In the genomic region with DNA sequence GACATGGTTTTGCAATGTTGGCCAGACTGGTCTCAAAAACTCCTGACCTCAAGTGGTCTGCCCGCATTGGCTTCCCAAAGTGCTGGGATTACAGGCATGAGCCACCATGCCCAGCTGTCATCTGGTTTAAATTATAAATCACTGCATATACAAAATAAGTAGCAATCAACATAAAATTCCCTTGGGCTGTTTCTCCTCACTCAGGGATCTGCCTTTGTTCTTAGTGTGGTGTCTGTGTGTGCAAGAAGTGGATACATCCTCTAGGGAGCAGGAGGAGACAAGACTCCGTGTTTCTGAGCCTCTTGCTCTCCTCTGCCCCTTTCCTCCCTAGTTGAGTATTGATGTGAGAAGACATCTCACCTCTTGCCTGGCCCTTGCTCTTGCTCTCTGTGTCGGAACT, we compare ENCODE assay signal across 14 cellular contexts.
DNase-seq lines count a peak whose midpoint lies in the region; ATAC-seq and TF ChIP-seq lines count a peak whose summit lies in the region.
"Had no signal": no experiment of that assay in that cellular context is flagged by ENCODE, and none has a peak within 500 bp of the region (broad histone marks: within the 10 kb centered on the region; RNA-seq: fewer than 3 reads in every experiment).

No MANE protein-coding gene starts in this region.

- no peak for ATAC-seq in GM19035 (IDR thresholded peaks at IDR 0.05; ENCODE audit: unreplicated experiment)
- ATAC-seq: activated naive CD8-positive, alpha-beta T cell treated with anti-CD3 and anti-CD28 coated beads, Interleukin-2, amount 50 U/mL, for 24 hours had no signal

- H3K9me3 ChIP-seq in HEK293 (ENCODE audit: control insufficient read depth, insufficient read depth, low read depth, low read length) (no peaks in the 10 kb centered on the region), WERI-Rb-1 (ENCODE audit: severe bottlenecking) (no peaks in the 10 kb centered on the region)
- H3K9me3 ChIP-seq: HAP-1, prostate gland had no signal

- POLR2A ChIA-PET in HEK293 (lab: Yijun Ruan, JAX), result interaction anchor here (1.4 kb wide), 1 partner anchor 155 kb away, joined by 4 read pairs; a partner anchor contains a TSS

- H3K36me3 ChIP-seq in HEK293 (ENCODE audit: control insufficient read depth in 2 of 2, insufficient read depth in 1 of 2, low read length in 2 of 2), result no peaks in the 10 kb centered on the region
- H3K36me3 ChIP-seq in WERI-Rb-1, result no peaks in the 10 kb centered on the region
- H3K36me3 ChIP-seq: HAP-1, left ventricle myocardium inferior, prostate gland had no signal

- intact Hi-C loops in posterior vena cava (cut with DNase I), result loop anchor here in 1 of 2 donors (5.0 kb wide), 1 partner anchor 154 kb away; no protein-coding TSS in a partner anchor

- peak; percentile 36 for DNase-seq in D341Med (ENCODE audit: low spot score)
- DNase-seq in WERI-Rb-1, result peak; percentile 55
- peak; percentile 63 for DNase-seq in islet precursor cell
- DNase-seq in SIG-M5 (lab: John Stamatoyannopoulos, UW), result no peak
- DNase-seq in posterior vena cava (ENCODE audit: low spot score), result no peak
- no peak for DNase-seq in activated naive CD4-positive, alpha-beta T cell treated with Interleukin-2 at 50 U/mL for 16 hours
- DNase-seq: activated CD4-positive, alpha-beta T cell treated with anti-CD3 and anti-CD28 coated beads, Interleukin-2, amount 50 U/mL, for 4 hours; activated naive CD8-positive, alpha-beta T cell treated with anti-CD3 and anti-CD28 coated beads, Interleukin-2, amount 50 U/mL, for 24 hours; erythroblast; left ventricle myocardium inferior had no signal

- peaks cover 23% of the 10 kb centered on the region for H3K4me1 ChIP-seq in HEK293 (ENCODE audit: control insufficient read depth, insufficient read depth, low read length)
- H3K4me1 ChIP-seq: HAP-1, prostate gland had no signal

- TF ChIP-seq CTCF in HEK293 (tag by site-specific recombination; IDR thresholded peaks at IDR 0.05), result peak; percentile 71
- peak; percentile 69 for TF ChIP-seq CTCF in WERI-Rb-1 (IDR thresholded peaks at IDR 0.05; ENCODE audit: low read depth, low read length)

- CTCF ChIA-PET in HEK293 (lab: Yijun Ruan, JAX), result interaction anchor here (0.7 to 6.3 kb wide), 10 partner anchors 10 to 1510 kb away, joined by 3 to 122 read pairs (median 4); a partner anchor contains a TSS

- H3K27ac ChIP-seq in HEK293 (ENCODE audit: extremely low read depth, low read depth, low read length), result no peak overlapping the region
- H3K27ac ChIP-seq in WERI-Rb-1, result peak overlapping the region; percentile 4
- H3K27ac ChIP-seq: prostate gland had no signal

- H3K4me3 ChIP-seq in HEK293 (ENCODE audit: low read depth, low read length) (no peak overlapping the region), WERI-Rb-1 (ENCODE audit: low read depth, low read length) (no peak overlapping the region)
- H3K4me3 ChIP-seq: HAP-1, left ventricle myocardium inferior, prostate gland had no signal

- no peaks in the 10 kb centered on the region for H3K27me3 ChIP-seq in WERI-Rb-1 (ENCODE audit: insufficient read depth, low read depth, severe bottlenecking)

TF ChIP-seq in HEK293, 187 proteins besides CTCF, POLR2A, EP300 and RAD21:
- TF ChIP-seq ZFP41 (tag by site-specific recombination; IDR thresholded peaks at IDR 0.05; ENCODE audit: borderline replicate concordance) (no peak), ZNF654 (tag by site-specific recombination; IDR thresholded peaks at IDR 0.05; ENCODE audit: low read depth) (peak; percentile 49; the same call in 1 of the 2 replicates)

Comparison
In these comparisons a context has a peak if more than half of its experiments do, and no peak if none do; other contexts are left out.
1. DNase-seq: peak in D341Med (single experiment), WERI-Rb-1 (single experiment) and islet precursor cell (single experiment); none in SIG-M5 (single experiment), posterior vena cava (single experiment) and activated naive CD4-positive, alpha-beta T cell treated with Interleukin-2 at 50 U/mL for 16 hours (single experiment).